Comparison of ENCODE assay signal across 11 cellular contexts in genomic region chr17:42853004-42853403, GRCh38. TPM values are rescaled to one million over a fixed set of nuclear protein-coding genes. Genes with fewer than 3 reads are reported as not detected.
DNase-seq lines count a peak whose midpoint lies in the region; ATAC-seq and TF ChIP-seq lines count a peak whose summit lies in the region.
"Had no signal": no experiment of that assay in that cellular context is flagged by ENCODE, and none has a peak within 500 bp of the region (broad histone marks: within the 10 kb centered on the region; RNA-seq: fewer than 3 reads in every experiment).

No MANE protein-coding gene starts in this region.

- no peaks in the 10 kb centered on the region for H3K9me3 ChIP-seq in psoas muscle

- no peak for TF ChIP-seq CTCF in chondrocyte (IDR thresholded peaks at IDR 0.05)
- no peak for TF ChIP-seq CTCF in psoas muscle (IDR thresholded peaks at IDR 0.05)

- H3K27me3 ChIP-seq in psoas muscle (ENCODE audit: insufficient read depth in 3 of 3, low read length in 2 of 3): peaks cover 0 to 16% (median 0%) of the 10 kb centered on the region in 3 donors

- H3K4me3 Mint-ChIP-seq in chondrocyte (ENCODE audit: unreplicated experiment): peak overlapping the region; percentile 24
- H3K4me3 Mint-ChIP-seq: activated CD8-positive, alpha-beta T cell treated with anti-CD3 and anti-CD28 coated beads for 36 hours; CD14-positive monocyte had no signal

- ATAC-seq in psoas muscle (no peak), HG03354 (IDR thresholded peaks at IDR 0.05; ENCODE audit: poor library complexity, severe bottlenecking, unreplicated experiment) (no peak), HG03025 (IDR thresholded peaks at IDR 0.05; ENCODE audit: low FRiP score, unreplicated experiment) (no peak)
- ATAC-seq: activated CD8-positive, alpha-beta T cell treated with anti-CD3 and anti-CD28 coated beads for 36 hours had no signal

- H3K36me3 Mint-ChIP-seq in chondrocyte (ENCODE audit: low read depth): no peaks in the 10 kb centered on the region
- H3K36me3 Mint-ChIP-seq: CD14-positive monocyte had no signal

- no peaks in the 10 kb centered on the region for H3K27me3 Mint-ChIP-seq in chondrocyte (ENCODE audit: low read depth)
- H3K27me3 Mint-ChIP-seq: activated CD8-positive, alpha-beta T cell treated with anti-CD3 and anti-CD28 coated beads for 36 hours had no signal

- no peak for DNase-seq in chondrocyte (ENCODE audit: low spot score)
- DNase-seq in psoas muscle: no peak
- DNase-seq: activated CD8-positive, alpha-beta T cell treated with anti-CD3 and anti-CD28 coated beads for 36 hours; amygdala; islet precursor cell; NCI-H69 had no signal

- no peaks in the 10 kb centered on the region for H3K9me3 Mint-ChIP-seq in chondrocyte (ENCODE audit: low read depth)
- H3K9me3 Mint-ChIP-seq: activated CD8-positive, alpha-beta T cell treated with anti-CD3 and anti-CD28 coated beads for 36 hours had no signal

- intact Hi-C loops in psoas muscle (cut with DNase I): no loop called here

- peak overlapping the region; percentile 54 for H3K4me3 ChIP-seq in psoas muscle

- H3K36me3 ChIP-seq in psoas muscle (ENCODE audit: insufficient read depth in 1 of 2, low read depth in 1 of 2): no peaks in the 10 kb centered on the region

- 46 to 49% (median 46%) methylated on average over 4 of the region's 4 CpGs for WGBS in psoas muscle, 3 donors

- H3K4me1 Mint-ChIP-seq in chondrocyte (ENCODE audit: low read depth): peaks cover 15% of the 10 kb centered on the region

- peak overlapping the region; percentile 40 for H3K27ac ChIP-seq in psoas muscle
- H3K27ac ChIP-seq: epithelial cell of prostate had no signal

- H3K4me1 ChIP-seq in psoas muscle: no peaks in the 10 kb centered on the region

- no peak overlapping the region for H3K27ac Mint-ChIP-seq in chondrocyte (ENCODE audit: unreplicated experiment)
- H3K27ac Mint-ChIP-seq: activated CD8-positive, alpha-beta T cell treated with anti-CD3 and anti-CD28 coated beads for 36 hours had no signal

RNA-seq across cellular contexts. Expression of gene AOC3, which starts 2.0 kb away (rescaled TPM):
- total RNA-seq in chondrocyte (0.53 to 17.4 TPM (median 15.5 TPM) in 3 replicates), psoas muscle (10 to 100 TPM in 2 of 4 donors, 1 to 10 TPM in 2; 5.8 to 11.8 (median 8.5) TPM)
- 1 to 10 TPM; 5.9 to 9.3 (median 8.4) TPM for polyA plus RNA-seq in psoas muscle
- total RNA-seq: pulmonary artery endothelial cell had no signal
- polyA plus RNA-seq: CD14-positive monocyte had no signal

RNA-seq across cellular contexts. Expression of gene AOC2, which starts 8.6 kb away (rescaled TPM):
- total RNA-seq in chondrocyte (1.4 to 2.2 TPM (median 1.4 TPM) in 3 replicates), psoas muscle (1 to 10 TPM in 1 of 4 donors, under 1 TPM in 3; 0.49 to 1.0 (median 0.71) TPM)
- 1 to 10 TPM in 1 of 3 donors, under 1 TPM in 2; 0.08 to 1.6 (median 0.60) TPM for polyA plus RNA-seq in psoas muscle

RNA-seq across cellular contexts. Expression of gene PSME3, which starts 19.8 kb away (rescaled TPM):
- total RNA-seq in chondrocyte (99.7 to 117 TPM (median 111 TPM) in 3 replicates), psoas muscle (100 to 1,000 TPM in 3 of 4 donors, 10 to 100 TPM in 1; 61.7 to 105 (median 103) TPM)
- polyA plus RNA-seq in psoas muscle: 100 to 1,000 TPM in 2 of 3 donors, 10 to 100 TPM in 1; 86.0 to 239 (median 204) TPM

RNA-seq across cellular contexts. Expression of gene BECN1, which starts 28.9 kb away (rescaled TPM):
- total RNA-seq in chondrocyte: 55.3 to 71.6 TPM (median 60.5 TPM) in 3 replicates
- 10 to 100 TPM; 45.9 to 85.4 (median 60.6) TPM for total RNA-seq in psoas muscle
- 100 to 1,000 TPM in 1 of 3 donors, 10 to 100 TPM in 2; 54.4 to 150 (median 69.1) TPM for polyA plus RNA-seq in psoas muscle

RNA-seq across cellular contexts. Expression of gene G6PC1, which starts 47.6 kb away (rescaled TPM):
- total RNA-seq in chondrocyte: not detected in 3 replicates
- total RNA-seq in psoas muscle: not detected
- polyA plus RNA-seq in psoas muscle: under 1 TPM in 1 of 3 donors, not detected in 2; 0.03 TPM
- total RNA-seq: activated CD8-positive, alpha-beta T cell treated with anti-CD3 and anti-CD28 coated beads for 36 hours; pulmonary artery endothelial cell had no signal
- polyA plus RNA-seq: CD14-positive monocyte had no signal
